8 cellular contexts compared by ENCODE assay signal in the genomic region with DNA sequence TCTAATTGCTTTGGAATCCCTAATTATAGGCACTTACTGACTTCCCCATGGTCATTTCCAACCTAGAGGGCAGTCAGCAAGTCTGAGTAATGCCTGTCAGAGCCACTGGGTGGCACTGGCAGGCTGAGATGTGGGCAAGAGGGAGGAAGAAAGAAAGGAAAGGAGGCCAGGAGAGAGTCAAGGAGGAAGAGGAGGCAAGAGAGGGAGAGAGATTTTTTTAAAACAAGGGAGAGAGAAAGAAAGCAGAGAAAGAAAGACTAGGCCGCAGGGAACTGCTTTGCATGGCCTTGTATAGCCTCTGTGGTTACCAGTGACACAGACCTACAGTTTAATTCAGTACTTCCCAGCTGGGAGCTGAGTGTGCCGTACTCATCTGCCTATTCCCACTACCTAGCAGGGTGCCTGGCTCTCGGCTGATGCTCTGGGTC.
DNase-seq lines count a peak whose midpoint lies in the region; ATAC-seq and TF ChIP-seq lines count a peak whose summit lies in the region.

No MANE protein-coding gene starts in this region.

- H3K4me3 ChIP-seq in epithelial cell of esophagus (ENCODE audit: low read length), result no peak overlapping the region

- no peak overlapping the region for H3K4me3 Mint-ChIP-seq in activated CD8-positive, alpha-beta memory T cell treated with anti-CD3 and anti-CD28 coated beads, Interleukin-2, amount 10 ng/mL, durations not matched to agents 7 days and 5 days

- H3K36me3 Mint-ChIP-seq in activated CD8-positive, alpha-beta memory T cell treated with anti-CD3 and anti-CD28 coated beads, Interleukin-2, amount 10 ng/mL, durations not matched to agents 7 days and 5 days, result no peaks in the 10 kb centered on the region

- DNase-seq in NCI-H446 (lab: John Stamatoyannopoulos, UW) (peak; percentile 16 to 31), NCI-H446 treated with DMSO at 0.1 percent for 48 hours (lab: John Stamatoyannopoulos, UW) (no peak), NCI-H69 (lab: John Stamatoyannopoulos, UW) (peak; percentile 49), epithelial cell of esophagus (ENCODE audit: low read depth) (peak; percentile 65), myocyte (ENCODE audit: low read depth) (peak; percentile 78), superior temporal gyrus (ENCODE audit: extremely low spot score) (peak; percentile 83)
- peak; percentile 61 for DNase-seq in activated CD8-positive, alpha-beta memory T cell treated with anti-CD3 and anti-CD28 coated beads, Interleukin-2, amount 10 ng/mL, durations not matched to agents 7 days and 5 days

- peaks cover 5% of the 10 kb centered on the region for H3K4me1 Mint-ChIP-seq in activated CD8-positive, alpha-beta memory T cell treated with anti-CD3 and anti-CD28 coated beads, Interleukin-2, amount 10 ng/mL, durations not matched to agents 7 days and 5 days

- peak; percentile 77 for ATAC-seq in HG02588 (IDR thresholded peaks at IDR 0.05; ENCODE audit: unreplicated experiment)
- ATAC-seq in activated CD8-positive, alpha-beta memory T cell treated with anti-CD3 and anti-CD28 coated beads, Interleukin-2, amount 10 ng/mL, durations not matched to agents 7 days and 5 days, result peak; percentile 73

- H3K27ac Mint-ChIP-seq in activated CD8-positive, alpha-beta memory T cell treated with anti-CD3 and anti-CD28 coated beads, Interleukin-2, amount 10 ng/mL, durations not matched to agents 7 days and 5 days, result no peak overlapping the region

- no peaks in the 10 kb centered on the region for H3K9me3 Mint-ChIP-seq in activated CD8-positive, alpha-beta memory T cell treated with anti-CD3 and anti-CD28 coated beads, Interleukin-2, amount 10 ng/mL, durations not matched to agents 7 days and 5 days (ENCODE audit: low read depth)

- CTCF ChIA-PET in activated CD8-positive, alpha-beta memory T cell treated with anti-CD3 and anti-CD28 coated beads, Interleukin-2, amount 10 ng/mL, durations not matched to agents 7 days and 5 days (lab: Charles Lee), result interaction anchor here (0.7 to 4.6 kb wide), 15 partner anchors 16 to 563 kb away, joined by 3 to 29 read pairs (median 3); no protein-coding TSS in a partner anchor

- peaks cover 29% of the 10 kb centered on the region for H3K27me3 Mint-ChIP-seq in activated CD8-positive, alpha-beta memory T cell treated with anti-CD3 and anti-CD28 coated beads, Interleukin-2, amount 10 ng/mL, durations not matched to agents 7 days and 5 days

- peak; percentile 96 for TF ChIP-seq CTCF in epithelial cell of esophagus (IDR thresholded peaks at IDR 0.05; ENCODE audit: insufficient read depth, low read depth, low read length, missing control alignments)
